In the genomic region with DNA sequence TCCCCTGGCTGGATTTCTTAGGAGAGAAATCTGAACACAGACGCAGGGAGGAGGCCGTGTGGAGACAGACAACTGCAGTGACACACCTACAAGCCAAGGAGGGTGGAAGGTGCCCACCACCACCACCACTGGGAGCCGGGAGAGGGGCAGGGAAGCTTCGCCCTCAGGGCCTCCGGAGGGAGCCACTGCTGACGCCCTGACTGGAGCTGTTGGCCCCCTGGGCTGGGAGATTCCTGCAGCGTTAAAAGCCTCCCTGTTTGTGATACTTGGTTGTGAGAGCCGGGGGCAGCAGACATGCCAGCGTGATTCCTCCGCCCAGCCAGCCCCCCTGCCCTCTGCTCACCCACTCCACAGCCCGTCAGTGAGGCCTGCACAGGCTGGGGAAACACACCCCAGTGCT, we compare ENCODE assay signal across 18 cellular contexts.
"Had no signal": no experiment of that assay in that cellular context is flagged by ENCODE, and none has a peak within 500 bp of the region (broad histone marks: within the 10 kb centered on the region; RNA-seq: fewer than 3 reads in every experiment).

No MANE protein-coding gene starts in this region.

- ATAC-seq: activated CD8-positive, alpha-beta T cell treated with anti-CD3 and anti-CD28 coated beads, Interleukin-2, amount 10 ng/mL, durations not matched to agents 7 days and 5 days; activated naive CD8-positive, alpha-beta T cell treated with anti-CD3 and anti-CD28 coated beads, Interleukin-2, amount 50 U/mL, for 24 hours; activated T-cell treated with anti-CD3 and anti-CD28 coated beads, Interleukin-2, amount 50 U/mL, for 4 hours; left lobe of liver; right lobe of liver; stimulated activated naive B cell treated with anti-CD40 and anti-IgM and Interleukin-4, amounts not matched to agents 10 μg/mL and 1 μg/mL and 100 μg/mL, for 72 hours; upper lobe of right lung had no signal

- H3K9me3 ChIP-seq: right lobe of liver, upper lobe of right lung had no signal

- H3K4me3 ChIP-seq: right lobe of liver, upper lobe of right lung had no signal

- H3K36me3 ChIP-seq: right lobe of liver had no signal

- H3K27me3 ChIP-seq: right lobe of liver, upper lobe of right lung had no signal

- DNase-seq: activated CD4-positive, alpha-beta T cell treated with anti-CD3 and anti-CD28 coated beads, Interleukin-2, amount 10 ng/mL, durations not matched to agents 24 days and 14 days; activated CD8-positive, alpha-beta memory T cell treated with anti-CD3 and anti-CD28 coated beads, Interleukin-2, amount 50 U/mL, for 4 hours; activated CD8-positive, alpha-beta T cell treated with anti-CD3 and anti-CD28 coated beads, Interleukin-2, amount 10 ng/mL, durations not matched to agents 7 days and 5 days; activated naive CD4-positive, alpha-beta T cell treated with anti-CD3 and anti-CD28 coated beads for 36 hours; activated naive CD8-positive, alpha-beta T cell treated with anti-CD3 and anti-CD28 coated beads, Interleukin-2, amount 50 U/mL, for 24 hours; activated T-cell treated with anti-CD3 and anti-CD28 coated beads, Interleukin-2, amount 50 U/mL, for 4 hours; anterior cingulate cortex; central memory CD4-positive, alpha-beta T cell; foreskin melanocyte; head of caudate nucleus; kidney; mammary epithelial cell; right lobe of liver; stimulated activated naive B cell treated with anti-CD40 and anti-IgM and Interleukin-4, amounts not matched to agents 10 μg/mL and 1 μg/mL and 100 μg/mL, for 72 hours; T-helper 1 cell; T-helper 9 cell; upper lobe of right lung had no signal

- H3K4me1 ChIP-seq: upper lobe of right lung had no signal

- H3K27ac ChIP-seq: upper lobe of right lung had no signal
